ENCODE assay signal across 8 cellular contexts in genomic region chr16:87492721-87493554, GRCh38. TPM values are rescaled to one million over a fixed set of nuclear protein-coding genes. Genes with fewer than 3 reads are reported as not detected.
DNase-seq lines count a peak whose midpoint lies in the region; ATAC-seq and TF ChIP-seq lines count a peak whose summit lies in the region.

Gene ZCCHC14 (minus strand): TSS chr16:87493024. CDS start chr16:87492238, 786 bp downstream.

- no peak within 1 kb of the TSS for H3K27ac ChIP-seq in hepatocyte
- H3K27ac ChIP-seq in vagina, result peak within 1 kb of the TSS; percentile 71

- H3K4me3 ChIP-seq in astrocyte of the spinal cord (ENCODE audit: low read depth, low read length), result peak within 1 kb of the TSS; percentile 44
- H3K4me3 ChIP-seq in hepatocyte, result peak within 1 kb of the TSS; percentile 38
- peak within 1 kb of the TSS; percentile 49 to 68 for H3K4me3 ChIP-seq in vagina

- DNase-seq in NCI-H187 (lab: John Stamatoyannopoulos, UW) (peak; percentile 79 to 92), T-helper 9 cell (peak; percentile 99), astrocyte of the spinal cord (ENCODE audit: low read depth, low spot score) (peak; percentile 99), hepatocyte (ENCODE audit: low spot score) (peak; percentile 99), renal cortical epithelial cell (ENCODE audit: low read depth) (peak; percentile 87), vagina (ENCODE audit: extremely low spot score in 2 of 2) (peak in 1 of 2 donors; percentile 98)

- H3K4me1 ChIP-seq in hepatocyte (ENCODE audit: insufficient read depth) (peaks cover 31% of the 10 kb centered on the region), vagina (peaks cover 46% of the 10 kb centered on the region)

- H3K79me2 ChIP-seq in hepatocyte, result peaks cover 38% of the 10 kb centered on the region

- H3K27me3 ChIP-seq in hepatocyte (no peaks in the 10 kb centered on the region), vagina (no peaks in the 10 kb centered on the region)

- H3K36me3 ChIP-seq in hepatocyte (replicated peaks; ENCODE audit: insufficient read depth, low read depth), result no peaks in the 10 kb centered on the region
- H3K36me3 ChIP-seq in vagina, result no peaks in the 10 kb centered on the region

- peaks cover 40% of the 10 kb centered on the region for H4K20me1 ChIP-seq in hepatocyte (ENCODE audit: insufficient read depth, poor library complexity, severe bottlenecking)

- peak; percentile 17 to 88 for TF ChIP-seq POLR2A in vagina (IDR thresholded peaks at IDR 0.05)

- H3K9me3 ChIP-seq in hepatocyte (ENCODE audit: low read depth), result no peaks in the 10 kb centered on the region
- H3K9me3 ChIP-seq in vagina, result no peaks in the 10 kb centered on the region

- peak; percentile 72 for ATAC-seq in GM18498 (IDR thresholded peaks at IDR 0.05; ENCODE audit: unreplicated experiment)
- peak; percentile 77 for ATAC-seq in HG02870 (IDR thresholded peaks at IDR 0.05; ENCODE audit: unreplicated experiment)

- intact Hi-C loops in vagina (cut with DNase I), result loop anchor here (10.0 kb wide), 1 partner anchor 78 kb away; no protein-coding TSS in a partner anchor

- TF ChIP-seq CTCF in astrocyte of the spinal cord (IDR thresholded peaks at IDR 0.05; ENCODE audit: low read depth, low read length) (no peak), hepatocyte (IDR thresholded peaks at IDR 0.05; ENCODE audit: poor library complexity) (no peak), vagina (IDR thresholded peaks at IDR 0.05) (no peak)

- H3K4me2 ChIP-seq in hepatocyte, result peak within 1 kb of the TSS; percentile 80

- WGBS in hepatocyte (ENCODE audit: low lambda C conversion rate, missing lambda C conversion rate), result 4% methylated on average over 66 of the region's 116 CpGs

- peak within 1 kb of the TSS; percentile 54 for H2AFZ ChIP-seq in hepatocyte

- in situ Hi-C loops in astrocyte of the spinal cord (cut with HindIII; ENCODE audit: low sequenced_read_pairs), result no loop called here

- no peaks in the 10 kb centered on the region for H3K9me2 ChIP-seq in hepatocyte (replicated peaks; ENCODE audit: insufficient read depth)

RNA-seq across cellular contexts. Expression of gene ZCCHC14, which starts in this region (rescaled TPM):
- 12.6 and 14.5 TPM in 2 replicates for total RNA-seq in hepatocyte
- 4.3 and 5.8 TPM in 2 replicates for polyA plus RNA-seq in hepatocyte
- 4.9 and 24.8 TPM in 2 replicates for total RNA-seq in renal cortical epithelial cell
- 74.2 TPM for total RNA-seq in vagina
